9 cellular contexts compared by ENCODE assay signal in genomic region chr11:70802185-70802584, GRCh38.
"Had no signal": no experiment of that assay in that cellular context is flagged by ENCODE, and none has a peak within 500 bp of the region (broad histone marks: within the 10 kb centered on the region; RNA-seq: fewer than 3 reads in every experiment).

No MANE protein-coding gene starts in this region.

- H3K4me2 ChIP-seq: GM23338 had no signal

- H3K4me3 Mint-ChIP-seq: GM23338, H9, HFFc6 had no signal

- H3K27ac Mint-ChIP-seq: GM23338, HFFc6 had no signal

- H3K27ac ChIP-seq: GM23248 had no signal

- DNase-seq: GM23248, GOT3, H7, H9, HCEC 1CT, HFFc6 had no signal

- H3K36me3 ChIP-seq: HAP-1 had no signal

- H3K4me3 ChIP-seq: GM23248, GM23338, HAP-1 had no signal

- H3K9ac ChIP-seq: GM23248 had no signal

- ATAC-seq: GM23338, HCT116 had no signal

- H3K4me1 ChIP-seq: HAP-1 had no signal

- H2AFZ ChIP-seq: GM23248, GM23338 had no signal

- H3K9me3 ChIP-seq: HAP-1 had no signal

- H3K9me3 Mint-ChIP-seq: H9 had no signal
